In the genomic region with DNA sequence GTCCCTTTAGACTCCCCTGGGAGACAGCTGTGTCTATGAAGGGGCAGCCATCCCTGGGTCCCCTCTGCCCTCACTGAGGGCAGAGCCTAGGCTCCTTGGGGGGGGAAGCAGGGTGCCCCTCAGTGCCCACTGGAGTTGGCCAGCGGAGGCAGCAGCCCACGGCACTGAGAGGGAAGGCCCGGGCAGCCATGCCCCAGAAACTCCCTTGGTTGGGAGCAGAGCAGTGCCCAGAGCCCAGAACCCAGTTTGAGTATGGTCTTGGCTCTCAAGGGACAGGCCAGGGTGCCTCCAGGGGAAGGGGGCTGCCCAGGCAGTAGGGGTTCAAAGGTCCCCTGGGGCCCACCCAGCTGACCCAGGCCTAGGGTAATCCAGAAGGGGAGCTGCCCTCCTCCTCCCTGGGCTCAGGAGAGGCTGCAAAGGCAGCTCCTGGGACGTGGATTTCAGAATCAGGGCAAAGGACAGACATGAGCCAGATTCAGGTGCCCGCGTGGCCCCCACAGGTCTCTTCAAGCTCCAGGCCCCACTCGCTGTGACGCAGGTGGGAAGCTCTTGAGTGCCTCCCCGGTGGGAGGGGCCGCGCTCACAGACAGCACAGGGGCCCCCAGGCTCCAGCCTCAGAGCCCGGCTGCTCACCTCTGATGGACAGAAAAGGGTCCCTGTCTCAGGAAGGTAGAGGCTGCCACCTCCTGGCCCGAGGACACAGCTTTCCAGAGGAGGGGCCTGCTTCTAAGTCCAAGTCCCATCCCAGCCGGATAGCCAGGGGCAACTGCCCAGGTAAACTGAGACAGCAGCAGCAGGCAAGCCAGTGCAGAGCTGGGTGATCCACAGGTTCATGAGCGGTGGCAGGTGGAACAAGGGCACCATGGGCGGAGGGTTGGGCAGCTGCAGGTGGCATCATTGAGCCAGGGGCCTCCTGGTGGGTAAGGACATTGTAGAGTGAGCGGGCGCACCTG, we compare ENCODE assay signal across 9 cellular contexts. TPM values are rescaled to one million over a fixed set of nuclear protein-coding genes. Genes with fewer than 3 reads are reported as not detected.
DNase-seq lines count a peak whose midpoint lies in the region; ATAC-seq and TF ChIP-seq lines count a peak whose summit lies in the region.
"Had no signal": no experiment of that assay in that cellular context is flagged by ENCODE, and none has a peak within 500 bp of the region (broad histone marks: within the 10 kb centered on the region; RNA-seq: fewer than 3 reads in every experiment).

No MANE protein-coding gene starts in this region.

- no peak for DNase-seq in GM10266 (ENCODE audit: extremely low spot score)
- DNase-seq in NCI-H1105 treated with DMSO at 0.1 percent for 48 hours (lab: John Stamatoyannopoulos, UW), result peak; percentile 39
- no peak for DNase-seq in brain microvascular endothelial cell
- peak; percentile 8 for DNase-seq in mucosa of gallbladder (ENCODE audit: low spot score)
- DNase-seq in KG1 (lab: John Stamatoyannopoulos, UW), result no peak
- no peak for DNase-seq in hepatic stellate cell (ENCODE audit: low spot score)

- H3K36me3 ChIP-seq in brain microvascular endothelial cell (replicated peaks), result no peaks in the 10 kb centered on the region
- H3K36me3 ChIP-seq: thoracic aorta had no signal

- TF ChIP-seq CTCF in GM10266 (IDR thresholded peaks at IDR 0.05; ENCODE audit: control insufficient read depth, insufficient read depth, low read depth, missing control alignments) (peak; percentile 41), brain microvascular endothelial cell (IDR thresholded peaks at IDR 0.05; ENCODE audit: low read depth, low read length, missing control alignments) (peak; percentile 50)

- H3K27ac ChIP-seq in brain microvascular endothelial cell, result no peak overlapping the region
- H3K27ac ChIP-seq: thoracic aorta had no signal

- H3K4me3 ChIP-seq in brain microvascular endothelial cell (ENCODE audit: low read depth, low read length), result no peak overlapping the region
- H3K4me3 ChIP-seq: thoracic aorta had no signal

- no peak for ATAC-seq in HG02852 (IDR thresholded peaks at IDR 0.05; ENCODE audit: unreplicated experiment)
- no peak for ATAC-seq in GM21390 (IDR thresholded peaks at IDR 0.05; ENCODE audit: unreplicated experiment)

- no peaks in the 10 kb centered on the region for H3K27me3 ChIP-seq in brain microvascular endothelial cell (replicated peaks)

- in situ Hi-C loops in brain microvascular endothelial cell (cut with HindIII; ENCODE audit: low pct_ligation_motif_present, low sequenced_read_pairs), result no loop called here

RNA-seq across cellular contexts. Expression of gene C11orf21, which starts 2.6 kb away (rescaled TPM):
- 1.6 TPM for total RNA-seq in mucosa of gallbladder

RNA-seq across cellular contexts. Expression of gene TSPAN32, which starts 2.7 kb away (rescaled TPM):
- total RNA-seq in mucosa of gallbladder, result 1.1 TPM

RNA-seq across cellular contexts. Expression of gene ASCL2, which starts 28.7 kb away (rescaled TPM):
- 1.1 TPM for total RNA-seq in mucosa of gallbladder

Comparison
In these comparisons a context has a peak if more than half of its experiments do, and no peak if none do; other contexts are left out.
1. DNase-seq: peak in NCI-H1105 treated with DMSO at 0.1 percent for 48 hours (single experiment) and mucosa of gallbladder (single experiment); none in GM10266 (single experiment), brain microvascular endothelial cell (single experiment), KG1 (single experiment) and hepatic stellate cell (single experiment).